Comparison of ENCODE assay signal across 24 cellular contexts in the genomic region with DNA sequence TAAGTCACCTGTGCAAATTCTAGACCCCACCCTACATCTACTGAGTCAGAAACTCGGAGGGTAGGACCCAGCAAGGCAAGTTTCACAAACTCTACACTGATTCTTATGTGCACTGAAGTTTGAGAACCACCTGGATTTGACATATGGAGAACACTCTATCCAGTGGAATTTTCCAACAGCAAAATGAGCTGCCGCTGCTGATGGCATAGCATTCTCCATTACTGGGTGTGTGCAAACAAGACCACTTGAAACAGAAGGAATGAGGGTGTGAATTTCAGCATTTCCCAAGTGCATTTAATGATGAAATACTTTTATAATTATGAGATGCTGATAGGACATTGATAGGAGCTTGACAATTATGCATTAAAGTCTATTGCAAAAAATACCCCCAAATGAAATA.
"Had no signal": no experiment of that assay in that cellular context is flagged by ENCODE, and none has a peak within 500 bp of the region (broad histone marks: within the 10 kb centered on the region; RNA-seq: fewer than 3 reads in every experiment).

No MANE protein-coding gene starts in this region.

- H3K4me3 ChIP-seq: MG63, PC-9, Peyer's patch, SJCRH30 had no signal

- H3K27ac ChIP-seq: PC-9, Peyer's patch, SJCRH30 had no signal

- FAIRE-seq: HepG2 had no signal

- H3K9me3 ChIP-seq: MG63, Peyer's patch, SJCRH30 had no signal

- DNase-seq: IMR-90, Karpas-422, KG1, MG63, NCI-H1092, NCI-H1105 treated with DMSO at 0.1 percent for 48 hours, NCI-H1417 treated with DMSO at 0.1 percent for 48 hours, NCI-H146, NCI-H1930, NCI-H2081, NCI-H2107, NCI-H345, NCI-H446 treated with DMSO at 0.1 percent for 48 hours, NCI-H510A treated with DMSO at 0.1 percent for 48 hours, NCI-H526 treated with DMSO at 0.1 percent for 48 hours, NCI-H748 treated with DMSO at 0.1 percent for 48 hours, OCI-M1, PC-9, Peyer's patch, SHP77 treated with DMSO at 0.1 percent for 48 hours, SJCRH30 had no signal

- ATAC-seq: HepG2, Right ventricle myocardium inferior, SK-N-SH treated with all-trans-retinoic acid at 6 μM for 48 hours had no signal

- H3K36me3 ChIP-seq: MG63, Peyer's patch, SJCRH30 had no signal

- H3K27me3 ChIP-seq: Peyer's patch had no signal

- H3K4me1 ChIP-seq: Peyer's patch, SJCRH30 had no signal
